15 cellular contexts compared by ENCODE assay signal in the genomic region with DNA sequence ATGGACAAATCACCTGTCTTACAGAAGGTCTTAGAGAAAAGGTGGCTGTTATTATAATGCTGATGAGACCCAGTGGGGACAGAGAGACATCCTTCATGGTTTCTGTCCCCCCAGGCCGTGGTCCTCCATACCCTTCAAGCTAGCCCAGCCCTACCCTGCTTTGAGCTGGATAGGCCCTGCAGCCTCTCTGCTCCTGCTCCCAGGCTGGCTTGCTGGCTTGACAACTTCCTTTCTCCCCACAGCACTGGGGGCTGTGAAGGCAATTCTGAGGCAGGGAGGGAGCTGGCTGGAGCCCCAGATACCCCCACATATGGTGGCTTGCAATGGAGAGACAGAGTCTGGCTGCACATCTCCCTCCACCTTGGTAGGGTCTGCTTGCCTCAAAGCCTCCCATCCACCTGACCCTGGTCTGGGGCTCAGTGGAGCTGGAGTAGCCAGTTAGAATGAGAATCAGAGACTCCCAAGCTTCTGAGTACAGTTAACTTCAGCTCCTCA.
A peak's percentile ranks its signal among the peaks of the same experiment; 100 is the strongest.
DNase-seq lines count a peak whose midpoint lies in the region; ATAC-seq, FAIRE-seq and TF ChIP-seq lines count a peak whose summit lies in the region.
"Had no signal": no experiment of that assay in that cellular context is flagged by ENCODE, and none has a peak within 500 bp of the region (broad histone marks: within the 10 kb centered on the region; RNA-seq: fewer than 3 reads in every experiment).

No MANE protein-coding gene starts in this region.

- H3K36me3 ChIP-seq in BLaER1 treated with 17β-estradiol and CSF1 and Interleukin-3, amounts not matched to agents 10 nM and 100 nM: no peaks in the 10 kb centered on the region
- H3K36me3 ChIP-seq in bronchial epithelial cell (ENCODE audit: control insufficient read depth, insufficient read depth, low read length) (no peaks in the 10 kb centered on the region), lung (ENCODE audit: control insufficient read depth in 2 of 2, insufficient read depth in 2 of 2, low read length in 2 of 2) (no peaks in the 10 kb centered on the region), breast epithelium (no peaks in the 10 kb centered on the region)

- peaks cover 6 to 24% (median 11%) of the 10 kb centered on the region in 11 experiments; a peak in 18 of 22 replicates for H3K9me3 ChIP-seq in BLaER1 treated with 17β-estradiol and CSF1 and Interleukin-3, amounts not matched to agents 10 nM and 100 nM (replicated peaks in 1 of 11)
- H3K9me3 ChIP-seq in lung (ENCODE audit: control insufficient read depth in 2 of 2, insufficient read depth in 1 of 2, low read length in 1 of 2): peaks cover 0 to 4% of the 10 kb centered on the region in 2 donors
- no peaks in the 10 kb centered on the region for H3K9me3 ChIP-seq in breast epithelium
- H3K9me3 ChIP-seq: A549 had no signal

- H3K9me3 Mint-ChIP-seq in progenitor cell of endocrine pancreas (ENCODE audit: low read depth): peaks cover 22% of the 10 kb centered on the region
- H3K9me3 Mint-ChIP-seq: HFFc6 had no signal

- H3K9ac ChIP-seq in BLaER1 treated with 17β-estradiol and CSF1 and Interleukin-3, amounts not matched to agents 10 nM and 100 nM: no peak overlapping the region

- no peaks in the 10 kb centered on the region for H3K27me3 Mint-ChIP-seq in progenitor cell of endocrine pancreas
- H3K27me3 Mint-ChIP-seq: CD4-positive, CD25-positive, alpha-beta regulatory T cell had no signal

- peaks cover 2% of the 10 kb centered on the region for H3K4me1 Mint-ChIP-seq in progenitor cell of endocrine pancreas (ENCODE audit: low read depth)
- H3K4me1 Mint-ChIP-seq: CD4-positive, CD25-positive, alpha-beta regulatory T cell had no signal

- H3K27me3 ChIP-seq in BLaER1 treated with 17β-estradiol and CSF1 and Interleukin-3, amounts not matched to agents 10 nM and 100 nM: peaks cover 70 to 100% (median 94%) of the 10 kb centered on the region in 11 experiments
- H3K27me3 ChIP-seq in bronchial epithelial cell (ENCODE audit: control insufficient read depth, insufficient read depth, low read length) (no peaks in the 10 kb centered on the region), lung (ENCODE audit: control insufficient read depth, insufficient read depth) (peaks cover 5% of the 10 kb centered on the region), breast epithelium (peaks cover 0 to 51% of the 10 kb centered on the region in 2 donors)

- no peak for ATAC-seq in lung (ENCODE audit: insufficient read depth, low FRiP score)
- no peak for ATAC-seq in HG03139 (IDR thresholded peaks at IDR 0.05; ENCODE audit: unreplicated experiment)
- ATAC-seq in GM21423 (IDR thresholded peaks at IDR 0.05; ENCODE audit: unreplicated experiment): no peak
- ATAC-seq: A549, HepG2 had no signal

- no peak overlapping the region for H3K4me3 Mint-ChIP-seq in progenitor cell of endocrine pancreas (ENCODE audit: low read depth)
- H3K4me3 Mint-ChIP-seq: CD4-positive, CD25-positive, alpha-beta regulatory T cell; HFFc6 had no signal

- no peak for TF ChIP-seq CTCF in bronchial epithelial cell (IDR thresholded peaks at IDR 0.05; ENCODE audit: insufficient read depth, low read length, severe bottlenecking)
- TF ChIP-seq CTCF in lung (IDR thresholded peaks at IDR 0.05; ENCODE audit: control extremely low read depth, extremely low read depth): no peak
- no peak for TF ChIP-seq CTCF in progenitor cell of endocrine pancreas (IDR thresholded peaks at IDR 0.05; ENCODE audit: unreplicated experiment)
- no peak for TF ChIP-seq CTCF in breast epithelium (IDR thresholded peaks at IDR 0.05)

- peaks cover 0 to 5% (median 0%) of the 10 kb centered on the region in 11 experiments; a peak in 1 of 22 replicates for H4K20me1 ChIP-seq in BLaER1 treated with 17β-estradiol and CSF1 and Interleukin-3, amounts not matched to agents 10 nM and 100 nM

- intact Hi-C loops in breast epithelium (cut with DNase I; ENCODE audit: low total_unique reads): no loop called here

- H3K4me1 ChIP-seq in BLaER1 treated with 17β-estradiol and CSF1 and Interleukin-3, amounts not matched to agents 10 nM and 100 nM: peaks cover 0 to 10% (median 9%) of the 10 kb centered on the region in 10 experiments; a peak in 10 of 20 replicates
- H3K4me1 ChIP-seq in lung (ENCODE audit: control insufficient read depth in 2 of 2, insufficient read depth in 2 of 2, low read length in 2 of 2) (no peaks in the 10 kb centered on the region), breast epithelium (no peaks in the 10 kb centered on the region)
- H3K4me1 ChIP-seq: A549 had no signal

- no peak overlapping the region for H3K4me3 ChIP-seq in BLaER1 treated with 17β-estradiol and CSF1 and Interleukin-3, amounts not matched to agents 10 nM and 100 nM
- H3K4me3 ChIP-seq in bronchial epithelial cell (ENCODE audit: low read depth, low read length) (no peak overlapping the region), lung (no peak overlapping the region), breast epithelium (no peak overlapping the region)
- H3K4me3 ChIP-seq: A549 had no signal

- H3K27ac Mint-ChIP-seq in progenitor cell of endocrine pancreas: no peak overlapping the region
- H3K27ac Mint-ChIP-seq: CD4-positive, CD25-positive, alpha-beta regulatory T cell; HFFc6 had no signal

- TF ChIP-seq POLR2A in breast epithelium (IDR thresholded peaks at IDR 0.05): no peak

- H3K36me3 Mint-ChIP-seq in progenitor cell of endocrine pancreas (ENCODE audit: insufficient read depth): no peaks in the 10 kb centered on the region
- H3K36me3 Mint-ChIP-seq: CD4-positive, CD25-positive, alpha-beta regulatory T cell had no signal

- no peak overlapping the region for H3K27ac ChIP-seq in BLaER1 treated with 17β-estradiol and CSF1 and Interleukin-3, amounts not matched to agents 10 nM and 100 nM
- H3K27ac ChIP-seq in lung (ENCODE audit: low read depth in 1 of 2, low read length in 1 of 2): no peak overlapping the region
- H3K27ac ChIP-seq in breast epithelium: no peak overlapping the region
- H3K27ac ChIP-seq: A549 had no signal

- DNase-seq in bronchial epithelial cell (ENCODE audit: low read depth): no peak
- DNase-seq in lung (ENCODE audit: low spot score): peak; percentile 17
- DNase-seq in progenitor cell of endocrine pancreas (ENCODE audit: low spot score, unreplicated experiment): peak; percentile 4
- no peak for DNase-seq in breast epithelium (ENCODE audit: low spot score in 2 of 2)
- DNase-seq: CD4-positive, CD25-positive, alpha-beta regulatory T cell; DMS53; HCEC 1CT; HFFc6 had no signal

- WGBS in lung, 2 donors: 55 to 67% methylated on average over 1 of the region's 1 CpG

- peak; percentile 47 for FAIRE-seq in bronchial epithelial cell (lab: Jason Lieb, UNC)
- FAIRE-seq: H1, HepG2, HTR-8/SVneo had no signal

- H3K4me2 ChIP-seq in BLaER1 treated with 17β-estradiol and CSF1 and Interleukin-3, amounts not matched to agents 10 nM and 100 nM: peak overlapping the region in 6 of 11 experiments; percentile 15 to 34 (median 24); a peak in 7 of 22 replicates
- H3K4me2 ChIP-seq: A549 had no signal

Comparison
In these comparisons a context has a peak if more than half of its experiments do, and no peak if none do; other contexts are left out.
1. DNase-seq: peak in lung (single experiment) and progenitor cell of endocrine pancreas (single experiment); none in bronchial epithelial cell (single experiment) and breast epithelium (0 of 2).